20 cellular contexts compared by ENCODE assay signal in the genomic region with DNA sequence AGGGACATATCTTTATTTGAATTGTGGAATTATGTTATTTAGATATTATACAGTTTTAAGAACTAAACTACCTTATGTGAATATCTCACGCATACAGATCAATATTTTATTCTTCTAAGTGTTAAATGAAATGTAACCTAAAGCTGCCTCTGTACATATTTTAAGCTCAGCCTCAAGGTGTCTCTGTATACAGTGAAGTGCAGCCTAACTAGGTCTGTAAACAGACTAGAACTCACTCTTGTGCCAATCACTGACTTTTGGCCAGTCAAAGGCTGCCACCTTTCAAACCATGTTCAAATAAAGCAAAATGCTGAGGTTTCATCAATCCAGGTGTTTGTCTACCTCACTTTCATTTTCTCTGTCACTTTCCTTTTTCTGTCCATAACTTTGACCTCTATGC.
"Had no signal": no experiment of that assay in that cellular context is flagged by ENCODE, and none has a peak within 500 bp of the region (broad histone marks: within the 10 kb centered on the region; RNA-seq: fewer than 3 reads in every experiment).

No MANE protein-coding gene starts in this region.

- H3K4me3 Mint-ChIP-seq: activated CD4-positive, alpha-beta T cell treated with anti-CD3 and anti-CD28 coated beads, Interleukin-2, amount 10 ng/mL, durations not matched to agents 24 days and 14 days; activated CD8-positive, alpha-beta T cell treated with anti-CD3 and anti-CD28 coated beads, Interleukin-2, amount 10 ng/mL, durations not matched to agents 7 days and 5 days; nephron; stimulated activated effector memory CD8-positive, alpha-beta T cell treated with anti-CD3 and anti-CD28 coated beads, Interleukin-12 subunit alpha, Interleukin-12 subunit beta, amount 100 ng/mL, for 72 hours had no signal

- H3K9me3 ChIP-seq: thoracic aorta, upper lobe of left lung had no signal

- H3K27ac Mint-ChIP-seq: activated CD4-positive, alpha-beta T cell treated with anti-CD3 and anti-CD28 coated beads, Interleukin-2, amount 10 ng/mL, durations not matched to agents 24 days and 14 days; activated CD8-positive, alpha-beta T cell treated with anti-CD3 and anti-CD28 coated beads, Interleukin-2, amount 10 ng/mL, durations not matched to agents 7 days and 5 days; nephron; stimulated activated effector memory CD8-positive, alpha-beta T cell treated with anti-CD3 and anti-CD28 coated beads, Interleukin-12 subunit alpha, Interleukin-12 subunit beta, amount 100 ng/mL, for 72 hours had no signal

- FAIRE-seq: endometrium, frontal cortex, keratinocyte had no signal

- H3K36me3 Mint-ChIP-seq: stimulated activated effector memory CD8-positive, alpha-beta T cell treated with anti-CD3 and anti-CD28 coated beads, Interleukin-12 subunit alpha, Interleukin-12 subunit beta, amount 100 ng/mL, for 72 hours had no signal

- H3K4me3 ChIP-seq: thoracic aorta, upper lobe of left lung had no signal

- H3K9me3 Mint-ChIP-seq: activated CD4-positive, alpha-beta T cell treated with anti-CD3 and anti-CD28 coated beads, Interleukin-2, amount 10 ng/mL, durations not matched to agents 24 days and 14 days; nephron; stimulated activated effector memory CD8-positive, alpha-beta T cell treated with anti-CD3 and anti-CD28 coated beads, Interleukin-12 subunit alpha, Interleukin-12 subunit beta, amount 100 ng/mL, for 72 hours had no signal

- H3K27me3 Mint-ChIP-seq: activated CD4-positive, alpha-beta T cell treated with anti-CD3 and anti-CD28 coated beads, Interleukin-2, amount 10 ng/mL, durations not matched to agents 24 days and 14 days had no signal

- ATAC-seq: activated CD8-positive, alpha-beta T cell treated with anti-CD3 and anti-CD28 coated beads, Interleukin-2, amount 10 ng/mL, durations not matched to agents 7 days and 5 days; left lobe of liver; sciatic nerve; stimulated activated effector memory CD8-positive, alpha-beta T cell treated with anti-CD3 and anti-CD28 coated beads, Interleukin-12 subunit alpha, Interleukin-12 subunit beta, amount 100 ng/mL, for 72 hours had no signal

- H3K4me1 ChIP-seq: upper lobe of left lung had no signal

- H3K4me1 Mint-ChIP-seq: activated CD4-positive, alpha-beta T cell treated with anti-CD3 and anti-CD28 coated beads, Interleukin-2, amount 10 ng/mL, durations not matched to agents 24 days and 14 days; nephron; stimulated activated effector memory CD8-positive, alpha-beta T cell treated with anti-CD3 and anti-CD28 coated beads, Interleukin-12 subunit alpha, Interleukin-12 subunit beta, amount 100 ng/mL, for 72 hours had no signal

- H3K27me3 ChIP-seq: upper lobe of left lung had no signal

- H3K27ac ChIP-seq: thoracic aorta, upper lobe of left lung had no signal

- DNase-seq: activated CD4-positive, alpha-beta T cell treated with anti-CD3 and anti-CD28 coated beads, Interleukin-2, amount 10 ng/mL, durations not matched to agents 24 days and 14 days; activated CD8-positive, alpha-beta memory T cell treated with anti-CD3 and anti-CD28 coated beads, Interleukin-2, amount 50 U/mL, for 4 hours; activated CD8-positive, alpha-beta T cell treated with anti-CD3 and anti-CD28 coated beads, Interleukin-2, amount 10 ng/mL, durations not matched to agents 7 days and 5 days; activated effector memory CD4-positive, alpha-beta T cell treated with anti-CD3 and anti-CD28 coated beads, Interleukin-2, amount 50 U/mL, for 16 hours; activated naive CD4-positive, alpha-beta T cell treated with anti-CD3 and anti-CD28 coated beads, Interleukin-2, amount 50 U/mL, for 16 hours; activated T-cell treated with anti-CD3 and anti-CD28 coated beads, Interleukin-2, amount 50 U/mL, for 48 hours; aorta; cortex of kidney; midbrain; stimulated activated CD4-positive, alpha-beta T cell treated with anti-CD3 and anti-CD28 coated beads, Interleukin-4, amount 100 ng/mL, for 24 hours; T-helper 9 cell; upper lobe of left lung had no signal

- H3K36me3 ChIP-seq: thoracic aorta, upper lobe of left lung had no signal
